Comparison of ENCODE assay signal across 1 cellular context in the genomic region with DNA sequence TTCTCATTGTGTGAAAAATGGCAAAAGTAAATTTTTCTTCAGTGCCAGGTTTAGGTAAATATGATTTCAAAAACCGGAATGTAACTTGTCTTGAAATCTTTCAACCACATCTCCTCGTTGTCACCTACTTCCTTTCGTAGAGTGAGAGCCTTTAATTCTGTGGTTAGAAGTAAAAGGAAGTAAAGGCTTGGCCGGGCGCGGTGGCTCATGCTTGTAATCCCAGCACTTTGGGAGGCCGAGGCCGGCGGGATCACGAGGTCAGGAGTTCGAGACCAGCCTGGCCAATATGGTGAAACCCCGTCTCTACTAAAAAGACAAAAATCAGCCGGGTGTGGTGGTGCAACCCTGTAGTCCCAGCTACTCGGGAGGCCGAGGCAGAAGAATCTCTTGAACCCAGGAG.
TF ChIP-seq lines count a peak whose summit lies in the region.

No MANE protein-coding gene starts in this region.

TF ChIP-seq in HepG2, 621 proteins besides CTCF, POLR2A, EP300 and RAD21:
- TF ChIP-seq NR2F1 (CRISPR knock-in tag; IDR thresholded peaks at IDR 0.05) (no peak), ZNF839 (CRISPR knock-in tag; IDR thresholded peaks at IDR 0.05; ENCODE audit: borderline replicate concordance) (no peak), ZNF749 (CRISPR knock-in tag; IDR thresholded peaks at IDR 0.05; ENCODE audit: borderline replicate concordance) (no peak), ETV5 (CRISPR knock-in tag; IDR thresholded peaks at IDR 0.05; ENCODE audit: borderline replicate concordance) (no peak), RARA (CRISPR knock-in tag; IDR thresholded peaks at IDR 0.05) (no peak), AGO2 (optimal IDR thresholded peaks at IDR 0.05; ENCODE audit: low read depth, low read length) (no peak)
